8 cellular contexts compared by ENCODE assay signal in the genomic region with DNA sequence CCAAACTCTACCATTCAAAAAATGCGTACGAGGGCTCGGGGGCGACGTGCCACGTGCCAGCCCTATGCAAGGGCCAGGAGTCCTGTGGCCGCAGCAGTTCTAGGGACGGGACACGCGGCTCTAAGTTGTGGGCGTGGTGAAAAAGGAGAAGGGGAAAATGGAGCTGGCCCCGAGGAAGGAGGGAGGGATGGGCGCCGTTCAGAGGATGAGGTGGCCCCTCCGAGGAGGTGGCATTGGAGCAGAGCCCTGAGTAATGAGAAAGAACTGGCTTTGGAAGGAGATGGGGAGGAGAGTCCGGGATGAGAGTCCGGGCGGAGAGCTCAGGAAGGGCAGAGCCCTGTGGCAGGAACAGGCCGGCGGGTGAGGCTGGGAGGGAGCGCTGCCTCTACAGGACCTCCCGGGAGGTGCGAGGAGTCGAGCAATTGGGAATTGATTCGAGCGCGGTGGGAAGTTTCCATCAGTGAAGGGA. TPM values are rescaled to one million over a fixed set of nuclear protein-coding genes. Genes with fewer than 3 reads are reported as not detected.
DNase-seq lines count a peak whose midpoint lies in the region; ATAC-seq and TF ChIP-seq lines count a peak whose summit lies in the region.

No MANE protein-coding gene starts in this region.

- H3K27ac ChIP-seq in SK-N-SH (ENCODE audit: low read depth in 2 of 2, low read length in 1 of 2) = peak overlapping the region in 1 of 2 experiments; percentile 81; a peak in 1 of 4 replicates

- no peak overlapping the region for H3K4me2 ChIP-seq in SK-N-SH

- no peaks in the 10 kb centered on the region for H3K79me2 ChIP-seq in SK-N-SH (ENCODE audit: insufficient read depth)

- peak overlapping the region; percentile 48 for H3K9ac ChIP-seq in ES-I3 (ENCODE audit: low read depth, low read length)
- H3K9ac ChIP-seq in SK-N-SH = no peak overlapping the region

- intact Hi-C loops in Right ventricle myocardium superior (cut with DNase I) = no loop called here

- peak; percentile 80 for DNase-seq in SK-N-SH
- peak; percentile 63 for DNase-seq in Right ventricle myocardium superior
- peak; percentile 7 for DNase-seq in renal cortical epithelial cell (ENCODE audit: low read depth)
- no peak for DNase-seq in stimulated activated CD4-positive, alpha-beta T cell treated with anti-CD3 and anti-CD28 coated beads, Interleukin-2, amount 100 ng/mL, for 24 hours
- no peak for DNase-seq in mesenteric fat pad (ENCODE audit: low spot score)
- no peak for DNase-seq in NCI-H2029 (lab: John Stamatoyannopoulos, UW)
- DNase-seq in NCI-H1092 treated with DMSO at 0.1 percent for 48 hours (lab: John Stamatoyannopoulos, UW) = no peak

- ATAC-seq in Right ventricle myocardium superior (ENCODE audit: poor library complexity) = peak; percentile 45

- H4K20me1 ChIP-seq in SK-N-SH (ENCODE audit: insufficient read depth) = peaks cover 12% of the 10 kb centered on the region; the same call in 1 of the 2 replicates

- no peak overlapping the region for H3K4me3 ChIP-seq in SK-N-SH (ENCODE audit: low read depth in 2 of 2, low read length in 1 of 2)

- no peaks in the 10 kb centered on the region for H3K27me3 ChIP-seq in SK-N-SH (ENCODE audit: insufficient read depth)

- H3K36me3 ChIP-seq in ES-I3 (ENCODE audit: insufficient read depth, low read length) (no peaks in the 10 kb centered on the region), SK-N-SH (replicated peaks in 1 of 2; ENCODE audit: control insufficient read depth in 1 of 2, insufficient read depth in 2 of 2, low read length in 1 of 2) (peaks cover 0 to 6% of the 10 kb centered on the region in 2 experiments)

- no peak overlapping the region for H2AFZ ChIP-seq in SK-N-SH (ENCODE audit: low read depth)

- H3K9me3 ChIP-seq in ES-I3 (ENCODE audit: control insufficient read depth, insufficient read depth, low read length) (no peaks in the 10 kb centered on the region), SK-N-SH (no peaks in the 10 kb centered on the region)

- WGBS in SK-N-SH (ENCODE audit: low lambda C conversion rate) = 75% methylated on average over 21 of the region's 27 CpGs

- H3F3A ChIP-seq in SK-N-SH (replicated peaks; ENCODE audit: insufficient read depth) = no peaks in the 10 kb centered on the region

- CTCF ChIA-PET in SK-N-SH (lab: Yijun Ruan, JAX) = interaction anchor here (0.6 to 2.6 kb wide), 15 partner anchors 10 to 174 kb away, joined by 3 to 17 read pairs (median 3); a partner anchor contains a TSS

- no peak for TF ChIP-seq RAD21 in SK-N-SH (IDR thresholded peaks at IDR 0.05; ENCODE audit: low read length)

- peaks cover 5% of the 10 kb centered on the region; the same call in 1 of the 2 replicates for H3K4me1 ChIP-seq in ES-I3 (ENCODE audit: insufficient read depth, low read length)
- H3K4me1 ChIP-seq in SK-N-SH (ENCODE audit: control insufficient read depth in 1 of 2, insufficient read depth in 2 of 2, low read depth in 1 of 2, low read length in 1 of 2) = peaks cover 0 to 13% of the 10 kb centered on the region in 2 experiments; a peak in 2 of 4 replicates

- peak; percentile 21; the same call in 1 of the 2 replicates for TF ChIP-seq CTCF in SK-N-SH (IDR thresholded peaks at IDR 0.05)

- POLR2A ChIA-PET in SK-N-SH (lab: Yijun Ruan, JAX) = interaction anchor here (0.9 to 2.1 kb wide), 7 partner anchors 9 to 142 kb away, joined by 3 to 7 read pairs (median 3); a partner anchor contains a TSS

- no peaks in the 10 kb centered on the region for H3K9me2 ChIP-seq in SK-N-SH

- no peak for TF ChIP-seq EP300 in SK-N-SH (IDR thresholded peaks at IDR 0.05; ENCODE audit: borderline replicate concordance in 1 of 2, low read depth in 1 of 2, low read length in 1 of 2)

TF ChIP-seq in SK-N-SH, 30 proteins besides CTCF, POLR2A, EP300 and RAD21:
- no peak for TF ChIP-seq ELF1 (IDR thresholded peaks at IDR 0.05)
- TF ChIP-seq POLR2AphosphoS5 (IDR thresholded peaks at IDR 0.05; ENCODE audit: low read depth, low read length) = no peak
- TF ChIP-seq TAF1 (IDR thresholded peaks at IDR 0.05; ENCODE audit: borderline replicate concordance, low read depth, low read length) = no peak
- TF ChIP-seq FOXM1 (IDR thresholded peaks at IDR 0.05; ENCODE audit: low read depth) = no peak
- no peak for TF ChIP-seq EZH2phosphoT487 (IDR thresholded peaks at IDR 0.05; ENCODE audit: borderline replicate concordance, low read depth)
- no peak for TF ChIP-seq SMC3 (IDR thresholded peaks at IDR 0.05; ENCODE audit: low read depth, low read length)
- TF ChIP-seq SIN3A (IDR thresholded peaks at IDR 0.05; ENCODE audit: borderline replicate concordance, low read depth, low read length) = no peak
- TF ChIP-seq, protein P1, sequence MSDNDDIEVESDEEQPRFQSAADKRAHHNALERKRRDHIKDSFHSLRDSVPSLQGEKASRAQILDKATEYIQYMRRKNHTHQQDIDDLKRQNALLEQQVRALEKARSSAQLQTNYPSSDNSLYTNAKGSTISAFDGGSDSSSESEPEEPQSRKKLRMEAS (IDR thresholded peaks at IDR 0.05; ENCODE audit: low read depth) = no peak
- TF ChIP-seq GATA2 (CRISPR knock-in tag; IDR thresholded peaks at IDR 0.05) = no peak
- TF ChIP-seq FOXJ3 (CRISPR knock-in tag; IDR thresholded peaks at IDR 0.05) = no peak

RNA-seq across cellular contexts. Expression of a gene that starts 21.0 kb away (rescaled TPM):
- polyA plus RNA-seq in SK-N-SH (2012; rRNA removed) = 183 and 195 TPM in 2 replicates
- polyA plus RNA-seq in SK-N-SH (2012; cell fraction: cytosol; rRNA removed) = 76.2 and 109 TPM in 2 replicates
- polyA plus RNA-seq in SK-N-SH (2012; cell fraction: nucleus; rRNA removed) = 446 and 520 TPM in 2 replicates
- total RNA-seq in Right ventricle myocardium superior (52.2 TPM), renal cortical epithelial cell (55.7 and 71.0 TPM in 2 replicates), mesenteric fat pad (44.3 TPM)

RNA-seq across cellular contexts. Expression of a gene that starts 28.5 kb away (rescaled TPM):
- polyA plus RNA-seq in SK-N-SH (2012; rRNA removed) = 0.03 TPM in 2 replicates
- polyA plus RNA-seq in SK-N-SH (2012; cell fraction: cytosol; rRNA removed) = 0.05 and 0.06 TPM in 2 replicates
- 0.06 and 0.07 TPM in 2 replicates for polyA plus RNA-seq in SK-N-SH (2012; cell fraction: nucleus; rRNA removed)
- total RNA-seq in Right ventricle myocardium superior (0.35 TPM), renal cortical epithelial cell (0.05 TPM in 1 of 2 replicates, not detected in the other), mesenteric fat pad (not detected)

RNA-seq across cellular contexts. Expression of a gene that starts 32.8 kb away (rescaled TPM):
- polyA plus RNA-seq in SK-N-SH (2012; rRNA removed) = 597 and 824 TPM in 2 replicates
- 313 and 507 TPM in 2 replicates for polyA plus RNA-seq in SK-N-SH (2012; cell fraction: cytosol; rRNA removed)
- polyA plus RNA-seq in SK-N-SH (2012; cell fraction: nucleus; rRNA removed) = 180 and 321 TPM in 2 replicates
- total RNA-seq in Right ventricle myocardium superior (1,182 TPM), renal cortical epithelial cell (257 and 350 TPM in 2 replicates), mesenteric fat pad (249 TPM)

Comparison
In these comparisons a context has a peak if more than half of its experiments do, and no peak if none do; other contexts are left out.
1. DNase-seq: peak in SK-N-SH (single experiment), Right ventricle myocardium superior (single experiment) and renal cortical epithelial cell (single experiment); none in stimulated activated CD4-positive, alpha-beta T cell treated with anti-CD3 and anti-CD28 coated beads, Interleukin-2, amount 100 ng/mL, for 24 hours (0 of 2), mesenteric fat pad (single experiment), NCI-H2029 (single experiment) and NCI-H1092 treated with DMSO at 0.1 percent for 48 hours (single experiment).